ENCODE assay signal across 2 cellular contexts in genomic region chr7:12407652-12408051, GRCh38. TPM values are rescaled to one million over a fixed set of nuclear protein-coding genes. Genes with fewer than 3 reads are reported as not detected.
"Had no signal": no experiment of that assay in that cellular context is flagged by ENCODE, and none has a peak within 500 bp of the region (broad histone marks: within the 10 kb centered on the region; RNA-seq: fewer than 3 reads in every experiment).

No MANE protein-coding gene starts in this region.

RNA-seq across cellular contexts. Expression of gene VWDE, which starts 4.0 kb away (rescaled TPM):
- total RNA-seq: HT-29 had no signal
- polyA plus RNA-seq: IgD-negative memory B cell had no signal
